In the genomic region with DNA sequence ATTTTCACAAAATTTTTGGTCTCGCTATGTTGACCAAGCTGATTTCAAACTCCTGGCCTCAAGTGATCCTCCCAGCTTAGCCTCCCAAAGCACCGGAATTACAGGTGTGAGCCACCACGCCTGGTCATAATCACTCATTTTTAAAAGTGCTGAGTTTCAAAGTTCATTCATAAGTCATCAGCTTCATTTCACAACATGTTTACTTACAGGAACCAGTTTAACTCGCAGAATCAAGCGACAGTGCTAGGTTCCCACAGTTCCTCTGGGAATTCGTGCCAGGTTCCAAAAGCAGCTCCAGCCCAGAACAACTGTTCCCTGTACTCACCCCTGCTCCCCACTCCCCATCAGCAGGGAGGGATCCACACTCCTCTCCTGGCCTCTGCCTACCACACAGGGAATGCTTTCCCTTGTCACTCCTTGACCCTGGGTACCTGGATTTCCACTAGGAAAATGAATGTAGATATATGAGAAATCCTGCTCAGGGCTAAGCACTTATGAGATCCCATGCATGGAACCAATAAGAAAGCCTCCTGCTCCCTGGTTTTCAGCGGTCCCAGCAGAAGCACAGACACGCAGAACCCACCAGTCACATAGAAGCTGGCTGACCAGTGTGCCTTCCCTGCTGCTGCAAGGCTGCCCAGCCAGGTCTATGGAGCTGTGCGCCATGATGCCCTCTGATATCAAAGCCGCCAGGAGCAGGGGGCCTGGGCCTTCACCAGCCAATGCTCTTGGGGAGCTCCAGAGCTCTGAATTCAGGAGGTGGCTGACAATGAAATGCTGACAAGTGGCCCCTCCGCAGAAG, we compare ENCODE assay signal across 18 cellular contexts.
A peak's percentile ranks its signal among the peaks of the same experiment; 100 is the strongest.
DNase-seq lines count a peak whose midpoint lies in the region; ATAC-seq, FAIRE-seq and TF ChIP-seq lines count a peak whose summit lies in the region.
"Had no signal": no experiment of that assay in that cellular context is flagged by ENCODE, and none has a peak within 500 bp of the region (broad histone marks: within the 10 kb centered on the region; RNA-seq: fewer than 3 reads in every experiment).

No MANE protein-coding gene starts in this region.

- TF ChIP-seq CTCF in IMR-90 (conservative IDR thresholded peaks at IDR 0.05; ENCODE audit: low read depth, low read length) (no peak), D721Med (IDR thresholded peaks at IDR 0.05; ENCODE audit: insufficient read depth, missing control alignments) (no peak)

- no peaks in the 10 kb centered on the region for H3K9me3 Mint-ChIP-seq in natural killer cell treated with Interleukin-12 subunit alpha and Interleukin-12 subunit beta and Interleukin-15 and Interleukin-18, amount 100 ng/mL, for 72 hours
- H3K9me3 Mint-ChIP-seq: immature natural killer cell, neural crest cell had no signal

- no peak overlapping the region for H3K4me3 Mint-ChIP-seq in natural killer cell treated with Interleukin-12 subunit alpha and Interleukin-12 subunit beta and Interleukin-15 and Interleukin-18, amount 100 ng/mL, for 72 hours
- H3K4me3 Mint-ChIP-seq: activated CD8-positive, alpha-beta memory T cell treated with anti-CD3 and anti-CD28 coated beads, Interleukin-2, amount 10 ng/mL, durations not matched to agents 7 days and 5 days; CD14-positive monocyte; immature natural killer cell; neural crest cell had no signal

- no peak overlapping the region for H4K8ac ChIP-seq in IMR-90 (ENCODE audit: low read depth in 2 of 2, low read length in 2 of 2)

- H3K27ac Mint-ChIP-seq in natural killer cell treated with Interleukin-12 subunit alpha and Interleukin-12 subunit beta and Interleukin-15 and Interleukin-18, amount 100 ng/mL, for 72 hours: no peak overlapping the region
- H3K27ac Mint-ChIP-seq: activated CD8-positive, alpha-beta memory T cell treated with anti-CD3 and anti-CD28 coated beads, Interleukin-2, amount 10 ng/mL, durations not matched to agents 7 days and 5 days had no signal

- peaks cover 22% of the 10 kb centered on the region for H3K36me3 ChIP-seq in IMR-90 (ENCODE audit: control insufficient read depth, insufficient read depth, low read length)
- H3K36me3 ChIP-seq: SJSA1, WERI-Rb-1 had no signal

- dilution Hi-C loops in IMR-90 (cut with HindIII; ENCODE audit: low sequenced_read_pairs, unreplicated experiment): no loop called here

- no peak overlapping the region for H2AK5ac ChIP-seq in IMR-90 (ENCODE audit: low read depth, low read length)

- peaks cover 7 to 9% of the 10 kb centered on the region in 2 donors for H3K27me3 Mint-ChIP-seq in natural killer cell treated with Interleukin-12 subunit alpha and Interleukin-12 subunit beta and Interleukin-15 and Interleukin-18, amount 100 ng/mL, for 72 hours

- CTCF ChIA-PET in IMR-90 (lab: Yijun Ruan, JAX): no interaction called here

- H3K9me1 ChIP-seq in IMR-90 (ENCODE audit: insufficient read depth, low read length): peaks cover 40% of the 10 kb centered on the region

- no peak overlapping the region for H2BK120ac ChIP-seq in IMR-90 (ENCODE audit: low read depth, low read length)

- peaks cover 4 to 40% of the 10 kb centered on the region in 2 experiments for H3K79me1 ChIP-seq in IMR-90 (ENCODE audit: low read depth in 1 of 2, low read length in 2 of 2)

- no peaks in the 10 kb centered on the region for H3K27me3 ChIP-seq in IMR-90 (ENCODE audit: control insufficient read depth, insufficient read depth, low read length)
- H3K27me3 ChIP-seq: SJSA1 had no signal

- H4K20me1 ChIP-seq in IMR-90 (ENCODE audit: insufficient read depth, low read length): peaks cover 21% of the 10 kb centered on the region; the same call in 1 of the 2 replicates

- H3K4me1 ChIP-seq in IMR-90 (ENCODE audit: control insufficient read depth, insufficient read depth, low read length): peaks cover 30% of the 10 kb centered on the region

- no peak for ATAC-seq in IMR-90 (ENCODE audit: low read depth)
- ATAC-seq in left lobe of liver: peak; percentile 79
- ATAC-seq in GM21515 (IDR thresholded peaks at IDR 0.05; ENCODE audit: unreplicated experiment): no peak
- no peak for ATAC-seq in natural killer cell treated with Interleukin-12 subunit alpha and Interleukin-12 subunit beta and Interleukin-15 and Interleukin-18, amount 100 ng/mL, for 72 hours
- ATAC-seq: activated CD8-positive, alpha-beta memory T cell treated with anti-CD3 and anti-CD28 coated beads, Interleukin-2, amount 10 ng/mL, durations not matched to agents 7 days and 5 days had no signal

- no peaks in the 10 kb centered on the region for H3K36me3 Mint-ChIP-seq in natural killer cell treated with Interleukin-12 subunit alpha and Interleukin-12 subunit beta and Interleukin-15 and Interleukin-18, amount 100 ng/mL, for 72 hours
- H3K36me3 Mint-ChIP-seq: activated CD8-positive, alpha-beta memory T cell treated with anti-CD3 and anti-CD28 coated beads, Interleukin-2, amount 10 ng/mL, durations not matched to agents 7 days and 5 days; CD14-positive monocyte; immature natural killer cell had no signal

- no peak for FAIRE-seq in D721Med (lab: Jason Lieb, UNC)

- no peaks in the 10 kb centered on the region for H3K9me3 ChIP-seq in IMR-90 (ENCODE audit: control insufficient read depth, insufficient read depth, low read length)
- H3K9me3 ChIP-seq: SJSA1 had no signal

- no peak overlapping the region for H3K9ac ChIP-seq in IMR-90 (ENCODE audit: low read depth, low read length)

- H3K4ac ChIP-seq in IMR-90 (ENCODE audit: low read depth, low read length): peak overlapping the region; percentile 24; the same call in 1 of the 2 replicates

- whole genome bisulfite sequencing in IMR-90 (ENCODE audit: extremely low coverage in 2 of 2, insufficient read length in 1 of 2), 2 experiments: 96% methylated on average over 9 of the region's 11 CpGs; no CpG with 5 or more reads in 1 of the 2 experiments

- no peak for TF ChIP-seq POLR2A in IMR-90 (IDR thresholded peaks at IDR 0.05; ENCODE audit: low read depth, low read length)

- peaks cover 6 to 17% of the 10 kb centered on the region in 2 donors for H3K4me1 Mint-ChIP-seq in natural killer cell treated with Interleukin-12 subunit alpha and Interleukin-12 subunit beta and Interleukin-15 and Interleukin-18, amount 100 ng/mL, for 72 hours (ENCODE audit: low read depth in 2 of 2)
- H3K4me1 Mint-ChIP-seq: activated CD8-positive, alpha-beta memory T cell treated with anti-CD3 and anti-CD28 coated beads, Interleukin-2, amount 10 ng/mL, durations not matched to agents 7 days and 5 days had no signal

- H3K23ac ChIP-seq in IMR-90 (ENCODE audit: low read depth, low read length): no peak overlapping the region

- DNase-seq in IMR-90 (peak; percentile 22), caudate nucleus (lab: John Stamatoyannopoulos, UW) (no peak), left lobe of liver (ENCODE audit: low spot score) (peak; percentile 84), D721Med (ENCODE audit: insufficient read length, low spot score) (no peak), NCI-H187 treated with DMSO at 0.1 percent for 48 hours (lab: John Stamatoyannopoulos, UW) (no peak)
- DNase-seq in natural killer cell treated with Interleukin-12 subunit alpha and Interleukin-12 subunit beta and Interleukin-15 and Interleukin-18, amount 100 ng/mL, for 72 hours (ENCODE audit: low spot score): no peak
- DNase-seq: activated CD8-positive, alpha-beta memory T cell treated with anti-CD3 and anti-CD28 coated beads, Interleukin-2, amount 10 ng/mL, durations not matched to agents 7 days and 5 days; activated naive CD4-positive, alpha-beta T cell treated with anti-CD3 and anti-CD28 coated beads, Interleukin-2, amount 50 U/mL, for 16 hours; foreskin fibroblast; immature natural killer cell; NCI-H1417 treated with DMSO at 0.1 percent for 48 hours; NCI-H526 treated with DMSO at 0.1 percent for 48 hours; WERI-Rb-1 had no signal

- intact Hi-C loops in IMR-90 (cut with micrococcal nuclease): loop anchor here (5.0 kb wide), 1 partner anchor 43 kb away; no protein-coding TSS in a partner anchor

- POLR2A ChIA-PET in IMR-90 (lab: Charles Lee; ENCODE audit: unreplicated experiment): no interaction called here

- no peak overlapping the region for H4K91ac ChIP-seq in IMR-90 (ENCODE audit: insufficient read depth, low read depth, low read length)

- no peak for TF ChIP-seq RAD21 in IMR-90 (IDR thresholded peaks at IDR 0.05; ENCODE audit: low read length)

- H3K4me2 ChIP-seq in IMR-90 (ENCODE audit: low read depth, low read length): no peak overlapping the region

- no peak overlapping the region for H4K5ac ChIP-seq in IMR-90 (ENCODE audit: low read depth, low read length)

- no peak overlapping the region for H2BK20ac ChIP-seq in IMR-90 (ENCODE audit: low read depth, low read length)

- no peak overlapping the region for H2AFZ ChIP-seq in IMR-90 (replicated peaks; ENCODE audit: low read length, poor library complexity)

- no peak overlapping the region for H2AK9ac ChIP-seq in IMR-90 (replicated peaks; ENCODE audit: low read depth, low read length, poor library complexity)

- H3K18ac ChIP-seq in IMR-90 (ENCODE audit: low read depth, low read length): 0 out of 2 replicates have a peak overlapping the region, but pooled peaks have one; percentile 5

- no TSS peak for BruUV-seq in IMR-90 (replicated peaks; lab: Mats Ljungman, UMichigan)

- H3K27ac ChIP-seq in IMR-90 (ENCODE audit: insufficient read depth, low read length): no peak overlapping the region
- H3K27ac ChIP-seq in caudate nucleus (ENCODE audit: low read depth, low read length): peak overlapping the region; percentile 26
- peak overlapping the region in 19 of 21 experiments; percentile 29 to 79 (median 71) for H3K27ac ChIP-seq in skin epidermis
- H3K27ac ChIP-seq: SJSA1, WERI-Rb-1 had no signal

- in situ Hi-C loops in IMR-90 (cut with MboI; ENCODE audit: low sequenced_read_pairs): no loop called here

- H2BK5ac ChIP-seq in IMR-90 (ENCODE audit: low read depth, low read length, poor library complexity, severe bottlenecking): no peak overlapping the region

- H3K56ac ChIP-seq in IMR-90 (ENCODE audit: extremely low read depth, insufficient read depth, low read length): no peak overlapping the region

- no peak overlapping the region for H3K4me3 ChIP-seq in IMR-90 (ENCODE audit: insufficient read depth, low read depth, low read length)
- H3K4me3 ChIP-seq in skin epidermis: no peak overlapping the region
- H3K4me3 ChIP-seq: SJSA1 had no signal

- H2BK15ac ChIP-seq in IMR-90 (ENCODE audit: low read depth, low read length): no peak overlapping the region

- peak overlapping the region; percentile 63; the same call in 1 of the 2 replicates for H3K14ac ChIP-seq in IMR-90 (replicated peaks; ENCODE audit: low read depth, low read length)

TF ChIP-seq in IMR-90, 13 proteins besides CTCF, POLR2A, EP300 and RAD21:
- TF ChIP-seq MAZ (IDR thresholded peaks at IDR 0.05; ENCODE audit: borderline replicate concordance, low read depth, low read length) (no peak), MXI1 (IDR thresholded peaks at IDR 0.05; ENCODE audit: borderline replicate concordance, low read depth, low read length) (no peak)

Comparison
In these comparisons a context has a peak if more than half of its experiments do, and no peak if none do; other contexts are left out.
1. DNase-seq: peak in IMR-90 (single experiment) and left lobe of liver (single experiment); none in caudate nucleus (0 of 61), D721Med (single experiment), natural killer cell treated with Interleukin-12 subunit alpha and Interleukin-12 subunit beta and Interleukin-15 and Interleukin-18, amount 100 ng/mL, for 72 hours (single experiment) and NCI-H187 treated with DMSO at 0.1 percent for 48 hours (single experiment).